10 cellular contexts compared by ENCODE assay signal in the genomic region with DNA sequence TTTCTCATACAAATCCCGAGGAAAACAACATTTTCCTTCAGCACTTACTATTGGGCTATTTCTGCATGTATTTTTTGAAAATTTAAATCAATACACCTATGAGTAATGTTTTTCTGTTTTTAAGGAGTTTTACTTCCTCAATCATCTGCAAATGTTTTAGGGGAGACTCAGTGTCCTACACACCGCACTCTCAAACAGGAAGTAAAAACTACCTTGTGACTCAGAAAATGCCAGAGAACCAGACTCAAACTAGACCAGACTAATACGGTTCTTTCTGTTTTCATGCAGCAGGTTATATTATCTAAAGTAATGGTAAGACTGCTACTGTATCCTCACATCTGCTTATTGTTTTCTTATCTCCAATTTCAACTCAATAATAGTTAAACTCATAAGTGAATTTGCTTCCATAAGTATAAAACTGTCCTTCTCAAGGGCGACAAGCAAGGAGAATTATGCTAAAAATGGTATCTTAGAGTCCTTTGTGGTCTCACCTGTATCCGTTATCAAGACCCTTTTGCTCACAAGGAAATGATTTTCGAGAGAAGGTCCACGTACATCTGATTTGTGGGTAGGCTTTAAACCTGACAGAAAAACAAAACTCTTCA. TPM values are rescaled to one million over a fixed set of nuclear protein-coding genes. Genes with fewer than 3 reads are reported as not detected.
DNase-seq lines count a peak whose midpoint lies in the region; ATAC-seq and TF ChIP-seq lines count a peak whose summit lies in the region.
"Had no signal": no experiment of that assay in that cellular context is flagged by ENCODE, and none has a peak within 500 bp of the region (broad histone marks: within the 10 kb centered on the region; RNA-seq: fewer than 3 reads in every experiment).

No MANE protein-coding gene starts in this region.

- no peak overlapping the region for H3K4me3 Mint-ChIP-seq in endothelial cell (ENCODE audit: unreplicated experiment)

- no peaks in the 10 kb centered on the region for H3K9me2 ChIP-seq in GM23248 (ENCODE audit: insufficient read depth)

- DNase-seq in GM23248, result peak; percentile 65
- DNase-seq in KBM-7, result peak; percentile 77
- DNase-seq in glomerular visceral epithelial cell (ENCODE audit: extremely low spot score), result peak; percentile 27
- no peak for DNase-seq in iPS-NIHi7 (ENCODE audit: extremely low spot score)
- no peak for DNase-seq in SK-N-DZ (ENCODE audit: low spot score)
- DNase-seq in endothelial cell (ENCODE audit: low spot score), result no peak
- DNase-seq in activated naive CD4-positive, alpha-beta T cell treated with anti-CD3 and anti-CD28 coated beads, Interleukin-2, amount 50 U/mL, for 16 hours, result no peak
- DNase-seq: activated effector memory CD4-positive, alpha-beta T cell treated with anti-CD3 and anti-CD28 coated beads, Interleukin-2, amount 50 U/mL, for 16 hours had no signal

- peaks cover 16% of the 10 kb centered on the region for H3F3A ChIP-seq in GM23248 (ENCODE audit: insufficient read depth)

- no peaks in the 10 kb centered on the region for H3K79me2 ChIP-seq in GM23248 (ENCODE audit: insufficient read depth)

- ATAC-seq in GM18511 (IDR thresholded peaks at IDR 0.05; ENCODE audit: unreplicated experiment), result peak; percentile 86

- H3K4me2 ChIP-seq in GM23248 (ENCODE audit: unreplicated experiment), result peak overlapping the region; percentile 27

- peaks cover 17% of the 10 kb centered on the region for H3K4me1 ChIP-seq in GM23248 (ENCODE audit: insufficient read depth)

- 45 to 46% methylated on average over 7 of the region's 7 CpGs for WGBS in GM23248 (ENCODE audit: low coverage in 1 of 2, low lambda C conversion rate in 2 of 2, missing lambda C conversion rate in 2 of 2), 2 experiments

- no peaks in the 10 kb centered on the region for H3K9me3 Mint-ChIP-seq in endothelial cell (ENCODE audit: unreplicated experiment)

- no peak overlapping the region for H3K27ac ChIP-seq in GM23248

- H3K9me3 ChIP-seq in GM23248 (ENCODE audit: low read depth), result no peaks in the 10 kb centered on the region

- no peaks in the 10 kb centered on the region for H3K36me3 Mint-ChIP-seq in endothelial cell (ENCODE audit: low read depth, unreplicated experiment)

- H3K4me1 Mint-ChIP-seq in endothelial cell (ENCODE audit: unreplicated experiment), result no peaks in the 10 kb centered on the region

- no peak overlapping the region for H3K27ac Mint-ChIP-seq in endothelial cell (ENCODE audit: unreplicated experiment)

- H3K27me3 ChIP-seq in GM23248 (replicated peaks; ENCODE audit: insufficient read depth), result 0 out of 2 replicates have a peak, but pooled peaks cover 7% of the 10 kb centered on the region

- no peak for TF ChIP-seq CTCF in endothelial cell (IDR thresholded peaks at IDR 0.05; ENCODE audit: unreplicated experiment)

- H3K9ac ChIP-seq in GM23248, result no peak overlapping the region

- no peaks in the 10 kb centered on the region for H3K36me3 ChIP-seq in GM23248 (ENCODE audit: low read depth)

- no peaks in the 10 kb centered on the region for H3K27me3 Mint-ChIP-seq in endothelial cell (ENCODE audit: unreplicated experiment)

- in situ Hi-C loops in GM23248 (cut with MboI), result no loop called here
- in situ Hi-C loops in KBM-7 (cut with MboI; ENCODE audit: low pct_unique_long_range_greater_than_20kb, low sequenced_read_pairs), result no loop called here

- no peak overlapping the region for H2AFZ ChIP-seq in GM23248

- H3K4me3 ChIP-seq in GM23248, result no peak overlapping the region

- no peaks in the 10 kb centered on the region for H4K20me1 ChIP-seq in GM23248 (ENCODE audit: insufficient read depth)

RNA-seq across cellular contexts. Expression of a gene that starts 52.5 kb away (rescaled TPM):
- not detected in 2 replicates for total RNA-seq in GM23248 (2014; rRNA removed; shearing (Covaris generic))
- polyA plus RNA-seq in GM23248 (2016; fragmentation: Nextera tagmentation; extraction: Ambion mirVana), result not detected in 2 replicates
- polyA plus RNA-seq in SK-N-DZ (2014; cell fraction: cytosol; rRNA removed), result not detected in 2 replicates
- not detected in 2 replicates for polyA plus RNA-seq in SK-N-DZ (2014; cell fraction: nucleus; rRNA removed)
- total RNA-seq in endothelial cell (ENCODE audit: unreplicated experiment), result not detected

RNA-seq across cellular contexts. Expression of a gene that starts 59.4 kb away (rescaled TPM):
- total RNA-seq in GM23248 (2014; rRNA removed; shearing (Covaris generic)), result not detected in 2 replicates
- not detected in 2 replicates for polyA plus RNA-seq in GM23248 (2016; fragmentation: Nextera tagmentation; extraction: Ambion mirVana)
- polyA plus RNA-seq in SK-N-DZ (2014; cell fraction: cytosol; rRNA removed), result not detected in 2 replicates
- not detected in 2 replicates for polyA plus RNA-seq in SK-N-DZ (2014; cell fraction: nucleus; rRNA removed)
- not detected for total RNA-seq in endothelial cell (ENCODE audit: unreplicated experiment)
- total RNA-seq: temporal lobe had no signal

Comparison
In these comparisons a context has a peak if more than half of its experiments do, and no peak if none do; other contexts are left out.
1. DNase-seq: peak in GM23248 (single experiment), KBM-7 (single experiment) and glomerular visceral epithelial cell (single experiment); none in iPS-NIHi7 (single experiment), SK-N-DZ (single experiment), endothelial cell (single experiment) and activated naive CD4-positive, alpha-beta T cell treated with anti-CD3 and anti-CD28 coated beads, Interleukin-2, amount 50 U/mL, for 16 hours (single experiment).